ENCODE assay signal across 14 cellular contexts in genomic region chr11:38788591-38788990, GRCh38.
DNase-seq lines count a peak whose midpoint lies in the region; ATAC-seq and TF ChIP-seq lines count a peak whose summit lies in the region.
"Had no signal": no experiment of that assay in that cellular context is flagged by ENCODE, and none has a peak within 500 bp of the region (broad histone marks: within the 10 kb centered on the region; RNA-seq: fewer than 3 reads in every experiment).

No MANE protein-coding gene starts in this region.

- H3K27ac Mint-ChIP-seq in activated CD8-positive, alpha-beta memory T cell treated with anti-CD3 and anti-CD28 coated beads, Interleukin-2, amount 10 ng/mL, durations not matched to agents 7 days and 5 days = peak overlapping the region; percentile 24
- H3K27ac Mint-ChIP-seq: CD4-positive, CD25-positive, alpha-beta regulatory T cell had no signal

- BruUV-seq in A673 (replicated peaks; lab: Mats Ljungman, UMichigan) = no TSS peak

- DNase-seq in activated CD8-positive, alpha-beta memory T cell treated with anti-CD3 and anti-CD28 coated beads, Interleukin-2, amount 10 ng/mL, durations not matched to agents 7 days and 5 days = no peak
- DNase-seq in activated CD8-positive, alpha-beta memory T cell treated with anti-CD3 and anti-CD28 coated beads for 24 hours = no peak
- DNase-seq in cardiac fibroblast (ENCODE audit: low read depth in 2 of 2) (peak; percentile 33 to 72), foreskin melanocyte (peak; percentile 2), NCI-H524 treated with DMSO at 0.1 percent for 48 hours (lab: John Stamatoyannopoulos, UW) (no peak), A673 (ENCODE audit: low spot score) (no peak)
- DNase-seq in activated CD4-positive, alpha-beta T cell treated with anti-CD3 and anti-CD28 coated beads for 4 hours = no peak
- DNase-seq: CD4-positive, CD25-positive, alpha-beta regulatory T cell; DMS53; GM23248 had no signal

- H3K27me3 Mint-ChIP-seq in activated CD8-positive, alpha-beta memory T cell treated with anti-CD3 and anti-CD28 coated beads, Interleukin-2, amount 10 ng/mL, durations not matched to agents 7 days and 5 days = no peaks in the 10 kb centered on the region
- H3K27me3 Mint-ChIP-seq: CD4-positive, CD25-positive, alpha-beta regulatory T cell had no signal

- H3K27ac ChIP-seq in A673 (ENCODE audit: low read depth, low read length, poor library complexity, severe bottlenecking) = no peak overlapping the region
- H3K27ac ChIP-seq: 22Rv1; BLaER1 treated with 17β-estradiol and CSF1 and Interleukin-3, amounts not matched to agents 10 nM and 100 nM; GM23248 had no signal

- intact Hi-C loops in A673 (cut with micrococcal nuclease; ENCODE audit: unreplicated experiment) = no loop called here

- peaks cover 2% of the 10 kb centered on the region for H3K9me3 Mint-ChIP-seq in activated CD8-positive, alpha-beta memory T cell treated with anti-CD3 and anti-CD28 coated beads, Interleukin-2, amount 10 ng/mL, durations not matched to agents 7 days and 5 days (ENCODE audit: low read depth)

- no peaks in the 10 kb centered on the region for H3K4me1 Mint-ChIP-seq in activated CD8-positive, alpha-beta memory T cell treated with anti-CD3 and anti-CD28 coated beads, Interleukin-2, amount 10 ng/mL, durations not matched to agents 7 days and 5 days
- H3K4me1 Mint-ChIP-seq: CD4-positive, CD25-positive, alpha-beta regulatory T cell had no signal

- POLR2A ChIA-PET in A673 (lab: Charles Lee; ENCODE audit: low non-redundant PET) = no interaction called here

- no peak for ATAC-seq in activated CD8-positive, alpha-beta memory T cell treated with anti-CD3 and anti-CD28 coated beads, Interleukin-2, amount 10 ng/mL, durations not matched to agents 7 days and 5 days
- ATAC-seq: GM12878, HCT116 had no signal

- peaks cover 10% of the 10 kb centered on the region for H3K4me1 ChIP-seq in A673 (ENCODE audit: insufficient read depth, low read length, poor library complexity, severe bottlenecking)

- H3K4me3 ChIP-seq in cardiac fibroblast (replicated peaks in 1 of 2; ENCODE audit: low read depth in 2 of 2, low read length in 2 of 2) = no peak overlapping the region
- H3K4me3 ChIP-seq in A673 (ENCODE audit: low read depth, low read length, poor library complexity, severe bottlenecking) = no peak overlapping the region
- H3K4me3 ChIP-seq: BLaER1 treated with 17β-estradiol and CSF1 and Interleukin-3, amounts not matched to agents 10 nM and 100 nM; GM12878; GM23248 had no signal

- no peaks in the 10 kb centered on the region for H3K36me3 Mint-ChIP-seq in activated CD8-positive, alpha-beta memory T cell treated with anti-CD3 and anti-CD28 coated beads, Interleukin-2, amount 10 ng/mL, durations not matched to agents 7 days and 5 days
- H3K36me3 Mint-ChIP-seq: CD4-positive, CD25-positive, alpha-beta regulatory T cell had no signal

- no peaks in the 10 kb centered on the region for H3K36me3 ChIP-seq in A673 (ENCODE audit: insufficient read depth, low read length, poor library complexity, severe bottlenecking)
- H3K36me3 ChIP-seq: BLaER1 treated with 17β-estradiol and CSF1 and Interleukin-3, amounts not matched to agents 10 nM and 100 nM had no signal

- no peak overlapping the region for H3K4me3 Mint-ChIP-seq in activated CD8-positive, alpha-beta memory T cell treated with anti-CD3 and anti-CD28 coated beads, Interleukin-2, amount 10 ng/mL, durations not matched to agents 7 days and 5 days
- H3K4me3 Mint-ChIP-seq: CD4-positive, CD25-positive, alpha-beta regulatory T cell had no signal

- H3K9me3 ChIP-seq in A673 (ENCODE audit: low read depth, low read length, poor library complexity, severe bottlenecking) = peaks cover 2% of the 10 kb centered on the region
- H3K9me3 ChIP-seq: BLaER1 treated with 17β-estradiol and CSF1 and Interleukin-3, amounts not matched to agents 10 nM and 100 nM had no signal

- TF ChIP-seq CTCF in cardiac fibroblast (IDR thresholded peaks at IDR 0.05; ENCODE audit: low read depth, low read length) (no peak), A673 (conservative IDR thresholded peaks at IDR 0.05; ENCODE audit: low read depth, low read length) (no peak)

- CTCF ChIA-PET in activated CD8-positive, alpha-beta memory T cell treated with anti-CD3 and anti-CD28 coated beads, Interleukin-2, amount 10 ng/mL, durations not matched to agents 7 days and 5 days (lab: Charles Lee) = no interaction called here
- CTCF ChIA-PET in A673 (lab: Charles Lee) = no interaction called here

- no peaks in the 10 kb centered on the region for H3K27me3 ChIP-seq in A673 (replicated peaks; ENCODE audit: insufficient read depth, low read depth, low read length, poor library complexity)
- H3K27me3 ChIP-seq: BLaER1 treated with 17β-estradiol and CSF1 and Interleukin-3, amounts not matched to agents 10 nM and 100 nM had no signal

Comparison
In these comparisons a context has a peak if more than half of its experiments do, and no peak if none do; other contexts are left out.
1. DNase-seq: peak in cardiac fibroblast (2 of 2) and foreskin melanocyte (single experiment); none in activated CD8-positive, alpha-beta memory T cell treated with anti-CD3 and anti-CD28 coated beads, Interleukin-2, amount 10 ng/mL, durations not matched to agents 7 days and 5 days (single experiment), activated CD8-positive, alpha-beta memory T cell treated with anti-CD3 and anti-CD28 coated beads for 24 hours (single experiment), NCI-H524 treated with DMSO at 0.1 percent for 48 hours (single experiment), A673 (single experiment) and activated CD4-positive, alpha-beta T cell treated with anti-CD3 and anti-CD28 coated beads for 4 hours (0 of 2).